Comparison of ENCODE assay signal across 10 cellular contexts in the genomic region with DNA sequence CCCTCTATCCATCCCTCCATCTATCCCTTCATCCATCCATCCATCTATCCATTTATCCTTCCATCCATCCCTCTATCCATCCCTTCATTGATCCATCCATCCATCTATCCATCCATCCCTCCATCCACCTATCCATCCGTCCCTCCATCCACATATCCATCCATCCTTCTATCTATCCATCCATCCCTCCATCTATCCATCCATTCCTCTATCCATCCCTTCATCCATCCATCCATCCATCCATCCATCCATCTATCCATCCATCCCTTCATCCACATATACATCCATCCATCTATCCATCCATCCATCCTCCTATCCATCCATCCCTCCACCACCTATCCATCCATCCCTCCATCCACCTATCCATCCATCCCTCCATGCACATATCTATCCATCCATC. TPM values are rescaled to one million over a fixed set of nuclear protein-coding genes. Genes with fewer than 3 reads are reported as not detected.
"Had no signal": no experiment of that assay in that cellular context is flagged by ENCODE, and none has a peak within 500 bp of the region (broad histone marks: within the 10 kb centered on the region; RNA-seq: fewer than 3 reads in every experiment).

No MANE protein-coding gene starts in this region.

- H2AFZ ChIP-seq: GM23338 had no signal

- FAIRE-seq: H1, H54 had no signal

- H3K27ac ChIP-seq: HL-60 had no signal

- H3K4me2 ChIP-seq: GM23338 had no signal

- H3K4me3 ChIP-seq: GM23338 had no signal

- DNase-seq: H9, HCEC 1CT, HFFc6, KG1 had no signal

- ATAC-seq: GM23338 had no signal

RNA-seq across cellular contexts. Expression of gene MATN1, which starts 23.6 kb away (rescaled TPM):
- total RNA-seq: H9, HT1080 had no signal
- polyA plus RNA-seq: IgD-negative memory B cell had no signal

RNA-seq across cellular contexts. Expression of gene LAPTM5, which starts 57.8 kb away (rescaled TPM):
- total RNA-seq: GM23338 had no signal
